Comparison of ENCODE assay signal across 20 cellular contexts in genomic region chr12:56155256-56155845, GRCh38. TPM values are rescaled to one million over a fixed set of nuclear protein-coding genes. Genes with fewer than 3 reads are reported as not detected.
DNase-seq lines count a peak whose midpoint lies in the region; ATAC-seq, FAIRE-seq and TF ChIP-seq lines count a peak whose summit lies in the region.
"Had no signal": no experiment of that assay in that cellular context is flagged by ENCODE, and none has a peak within 500 bp of the region (broad histone marks: within the 10 kb centered on the region; RNA-seq: fewer than 3 reads in every experiment).

No MANE protein-coding gene starts in this region.

- no peak for FAIRE-seq in astrocyte (lab: Jason Lieb, UNC)
- FAIRE-seq: endothelial cell of umbilical vein, frontal cortex, pancreas had no signal

- no peak overlapping the region for H3T11ph ChIP-seq in H9 (ENCODE audit: low read length)

- no peak overlapping the region for H2BK5ac ChIP-seq in H9 (ENCODE audit: insufficient read length, low read length)

- H3K56ac ChIP-seq in H9 (ENCODE audit: insufficient read length, low read depth, low read length) = no peak overlapping the region

- H3K9me3 Mint-ChIP-seq in H9 (peaks cover 0 to 4% of the 10 kb centered on the region in 2 experiments; a peak in 3 of 5 replicates), astrocyte (ENCODE audit: unreplicated experiment) (no peaks in the 10 kb centered on the region)
- H3K9me3 Mint-ChIP-seq in naive thymus-derived CD8-positive, alpha-beta T cell = no peaks in the 10 kb centered on the region

- no peak overlapping the region for H4K8ac ChIP-seq in H9 (replicated peaks; ENCODE audit: insufficient read length, low read depth, low read length)

- no peak overlapping the region for H3K4ac ChIP-seq in H9 (ENCODE audit: low read depth, low read length)

- no CpG with 5 or more reads among the region's 11 CpGs for WGBS in H9 (ENCODE audit: extremely low coverage, insufficient read length, low lambda C conversion rate)

- H3K27me3 ChIP-seq in BLaER1 = no peaks in the 10 kb centered on the region
- no peaks in the 10 kb centered on the region for H3K27me3 ChIP-seq in H9 (ENCODE audit: insufficient read depth, low read length)
- H3K27me3 ChIP-seq in astrocyte (ENCODE audit: insufficient read depth, low read length) = no peaks in the 10 kb centered on the region
- H3K27me3 ChIP-seq: pancreas, stomach, uterus had no signal

- H3K4me3 ChIP-seq in BLaER1 (no peak overlapping the region), astrocyte (ENCODE audit: insufficient read depth, low read depth, low read length) (no peak overlapping the region)
- H3K4me3 ChIP-seq: pancreas, stomach, uterus had no signal

- no peak overlapping the region for H2BK12ac ChIP-seq in H9 (ENCODE audit: insufficient read length, low read depth, low read length)

- H2AFZ ChIP-seq in H9 (ENCODE audit: low read length) (no peak overlapping the region), astrocyte (ENCODE audit: low read depth, low read length) (no peak overlapping the region)

- no peak overlapping the region for H2AK5ac ChIP-seq in H9 (ENCODE audit: insufficient read length, low read length)

- TF ChIP-seq CTCF in H9 (conservative IDR thresholded peaks at IDR 0.05) (no peak), astrocyte (IDR thresholded peaks at IDR 0.05; ENCODE audit: insufficient read depth, low read depth, low read length) (no peak)

- peaks cover 6% of the 10 kb centered on the region; the same call in 1 of the 2 replicates for H3K27me3 Mint-ChIP-seq in H9 (ENCODE audit: low read depth)
- no peaks in the 10 kb centered on the region for H3K27me3 Mint-ChIP-seq in astrocyte (ENCODE audit: low read depth, unreplicated experiment)
- no peaks in the 10 kb centered on the region for H3K27me3 Mint-ChIP-seq in naive thymus-derived CD8-positive, alpha-beta T cell

- H3K79me1 ChIP-seq in H9 (ENCODE audit: insufficient read depth, low read depth, low read length, poor library complexity, severe bottlenecking) = peaks cover 2% of the 10 kb centered on the region

- no peaks in the 10 kb centered on the region for H3K9me3 ChIP-seq in BLaER1
- H3K9me3 ChIP-seq in H9 (ENCODE audit: control insufficient read depth, low read depth, low read length) = no peaks in the 10 kb centered on the region
- no peaks in the 10 kb centered on the region for H3K9me3 ChIP-seq in astrocyte (ENCODE audit: insufficient read depth, low read depth, low read length)
- H3K9me3 ChIP-seq: pancreas, stomach, uterus had no signal

- no peak overlapping the region for H2BK15ac ChIP-seq in H9 (ENCODE audit: low read depth, low read length)

- H3K27ac Mint-ChIP-seq in H9 (peak overlapping the region in 2 of 3 experiments; percentile 3 to 30; a peak in 3 of 7 replicates), astrocyte (ENCODE audit: unreplicated experiment) (peak overlapping the region; percentile 72)
- peak overlapping the region in 7 of 10 donors; percentile 11 to 71 (median 40) for H3K27ac Mint-ChIP-seq in naive thymus-derived CD8-positive, alpha-beta T cell

- H4K20me1 ChIP-seq in BLaER1 = peaks cover 20% of the 10 kb centered on the region
- H4K20me1 ChIP-seq in H9 (ENCODE audit: control insufficient read depth, insufficient read depth, insufficient read length) = no peaks in the 10 kb centered on the region
- H4K20me1 ChIP-seq in astrocyte (ENCODE audit: insufficient read depth, low read length) = peaks cover 22% of the 10 kb centered on the region

- H2BK120ac ChIP-seq in H9 (ENCODE audit: low read depth, low read length, poor library complexity, severe bottlenecking) = no peak overlapping the region

- H4K5ac ChIP-seq in H9 (ENCODE audit: insufficient read length, low read depth, low read length) = no peak overlapping the region

- H3K9ac ChIP-seq in BLaER1 = no peak overlapping the region
- H3K9ac ChIP-seq in H9 (ENCODE audit: extremely low read depth, insufficient read length, low read length) = no peak overlapping the region
- no peak overlapping the region for H3K9ac ChIP-seq in astrocyte (ENCODE audit: low read length)

- H3K4me1 ChIP-seq in BLaER1 = peaks cover 64% of the 10 kb centered on the region
- H3K4me1 ChIP-seq in H9 (ENCODE audit: insufficient read depth, low read length) = peaks cover 7% of the 10 kb centered on the region; the same call in 1 of the 2 replicates
- H3K4me1 ChIP-seq in astrocyte (ENCODE audit: insufficient read depth, low read length) = peaks cover 39% of the 10 kb centered on the region

- peak overlapping the region in 1 of 2 experiments; percentile 54; a peak in 2 of 5 replicates for H3K4me3 Mint-ChIP-seq in H9
- H3K4me3 Mint-ChIP-seq in astrocyte (ENCODE audit: unreplicated experiment) = peak overlapping the region; percentile 78
- peak overlapping the region in 9 of 10 donors; percentile 5 to 66 (median 25) for H3K4me3 Mint-ChIP-seq in naive thymus-derived CD8-positive, alpha-beta T cell

- H3K4me2 ChIP-seq in BLaER1 (no peak overlapping the region), H9 (ENCODE audit: insufficient read depth, insufficient read length, low read length) (no peak overlapping the region), astrocyte (ENCODE audit: low read length) (no peak overlapping the region)

- H3K36me3 ChIP-seq in BLaER1 (peaks cover 34% of the 10 kb centered on the region), astrocyte (ENCODE audit: insufficient read depth, low read length) (peaks cover 15% of the 10 kb centered on the region)
- H3K36me3 ChIP-seq: uterus had no signal

- H3K79me2 ChIP-seq in H9 (ENCODE audit: insufficient read depth, low read length) (peaks cover 3% of the 10 kb centered on the region; the same call in 1 of the 2 replicates), astrocyte (ENCODE audit: insufficient read depth, low read length) (peaks cover 43% of the 10 kb centered on the region)

- no peak overlapping the region for H4K91ac ChIP-seq in H9 (ENCODE audit: insufficient read length, low read depth, low read length)

- no peak overlapping the region for H3K14ac ChIP-seq in H9 (ENCODE audit: insufficient read depth, low read length)

- H3K4me1 Mint-ChIP-seq in H9 (peaks cover 39 to 50% of the 10 kb centered on the region in 2 experiments), astrocyte (ENCODE audit: low read depth, unreplicated experiment) (peaks cover 10% of the 10 kb centered on the region)
- peaks cover 33 to 69% (median 58%) of the 10 kb centered on the region in 4 donors for H3K4me1 Mint-ChIP-seq in naive thymus-derived CD8-positive, alpha-beta T cell

- POLR2A ChIA-PET in naive thymus-derived CD8-positive, alpha-beta T cell (lab: Charles Lee) = interaction anchor here (1.1 to 13.3 kb wide), 7 partner anchors 11 to 52 kb away, joined by 3 to 163 read pairs (median 5); partner anchors contain the start of genes ESYT1, SMARCC2 and ZC3H10

- no peak overlapping the region for H3K23ac ChIP-seq in H9 (ENCODE audit: insufficient read length, low read depth, low read length)

- H3K36me3 Mint-ChIP-seq in H9 (ENCODE audit: insufficient read depth in 1 of 3, low read depth in 3 of 3) = peaks cover 33 to 40% (median 35%) of the 10 kb centered on the region in 3 experiments
- peaks cover 30% of the 10 kb centered on the region for H3K36me3 Mint-ChIP-seq in astrocyte (ENCODE audit: low read depth, unreplicated experiment)
- peaks cover 2 to 9% (median 5%) of the 10 kb centered on the region in 3 donors for H3K36me3 Mint-ChIP-seq in naive thymus-derived CD8-positive, alpha-beta T cell

- peaks cover 25% of the 10 kb centered on the region for H3K23me2 ChIP-seq in H9 (ENCODE audit: insufficient read length, low read depth, low read length, poor library complexity, severe bottlenecking)

- ATAC-seq in naive thymus-derived CD8-positive, alpha-beta T cell = no peak
- ATAC-seq in GM21526 (IDR thresholded peaks at IDR 0.05; ENCODE audit: low FRiP score, unreplicated experiment) = no peak
- ATAC-seq: HCT116, pancreas had no signal

- H3K18ac ChIP-seq in H9 (ENCODE audit: insufficient read length, low read depth, low read length) = no peak overlapping the region

- H3K27ac ChIP-seq in BLaER1 (peak overlapping the region; percentile 94; the same call in 1 of the 2 replicates), H9 (ENCODE audit: insufficient read length, low read depth, low read length) (no peak overlapping the region), astrocyte (ENCODE audit: low read depth, low read length) (no peak overlapping the region)
- H3K27ac ChIP-seq: pancreas, stomach, uterus had no signal

- no peak overlapping the region for H2BK20ac ChIP-seq in H9 (ENCODE audit: low read depth, low read length, poor library complexity, severe bottlenecking)

- DNase-seq in H9 (no peak), astrocyte (ENCODE audit: low read depth) (no peak), cortex of kidney (lab: John Stamatoyannopoulos, UW) (no peak), SHP77 treated with DMSO at 0.1 percent for 48 hours (lab: John Stamatoyannopoulos, UW) (no peak), NCI-H2171 (lab: John Stamatoyannopoulos, UW) (no peak)
- no peak for DNase-seq in naive thymus-derived CD8-positive, alpha-beta T cell
- DNase-seq: AML-193; caudate nucleus; DND-41; NCI-H1092 treated with DMSO at 0.1 percent for 48 hours; NK-92 treated with Interleukin-12 subunit alpha and Interleukin-12 subunit beta, amount 100 ng/mL, for 24 hours; pancreas; stomach; T1000; uterus had no signal

RNA-seq across cellular contexts. Expression of gene MYL6, which starts 2.8 kb away (rescaled TPM):
- total RNA-seq in H9 (2021) (1,181 and 1,197 TPM in 2 replicates), astrocyte (2,485 and 2,685 TPM in 2 replicates)
- 100 to 1,000 TPM; 421 to 448 TPM for total RNA-seq in naive thymus-derived CD8-positive, alpha-beta T cell
- polyA plus RNA-seq in naive thymus-derived CD8-positive, alpha-beta T cell = 1,000 to 10,000 TPM; 1,813 to 2,533 (median 2,044) TPM

RNA-seq across cellular contexts. Expression of gene MYL6B, which starts 3.0 kb away (rescaled TPM):
- 165 and 168 TPM in 2 replicates for total RNA-seq in H9 (2021)
- total RNA-seq in astrocyte = 110 and 118 TPM in 2 replicates
- total RNA-seq in naive thymus-derived CD8-positive, alpha-beta T cell = 1 to 10 TPM; 3.5 to 5.9 TPM
- 1 to 10 TPM; 3.4 to 4.0 (median 3.8) TPM for polyA plus RNA-seq in naive thymus-derived CD8-positive, alpha-beta T cell

RNA-seq across cellular contexts. Expression of gene ESYT1, which starts 27.3 kb away (rescaled TPM):
- 111 and 112 TPM in 2 replicates for total RNA-seq in H9 (2021)
- 138 and 142 TPM in 2 replicates for total RNA-seq in astrocyte
- total RNA-seq in naive thymus-derived CD8-positive, alpha-beta T cell = 100 to 1,000 TPM; 257 to 270 TPM
- 100 to 1,000 TPM; 354 to 433 (median 357) TPM for polyA plus RNA-seq in naive thymus-derived CD8-positive, alpha-beta T cell

RNA-seq across cellular contexts. Expression of gene SMARCC2, which starts 33.9 kb away (rescaled TPM):
- 85.0 and 86.9 TPM in 2 replicates for total RNA-seq in H9 (2021)
- total RNA-seq in astrocyte = 57.5 and 57.6 TPM in 2 replicates
- total RNA-seq in naive thymus-derived CD8-positive, alpha-beta T cell = 100 to 1,000 TPM; 189 to 197 TPM
- 10 to 100 TPM; 46.3 to 70.4 (median 54.1) TPM for polyA plus RNA-seq in naive thymus-derived CD8-positive, alpha-beta T cell

RNA-seq across cellular contexts. Expression of gene ZC3H10, which starts 37.3 kb away (rescaled TPM):
- total RNA-seq in H9 (2021) (8.9 and 9.4 TPM in 2 replicates), astrocyte (4.1 and 4.2 TPM in 2 replicates)
- total RNA-seq in naive thymus-derived CD8-positive, alpha-beta T cell = 10 to 100 TPM; 15.1 to 15.9 TPM
- polyA plus RNA-seq in naive thymus-derived CD8-positive, alpha-beta T cell = 1 to 10 TPM; 1.3 to 2.5 (median 1.8) TPM

Comparison
In these comparisons a context has a peak if more than half of its experiments do, and no peak if none do; other contexts are left out.
1. H3K27ac Mint-ChIP-seq: peak in every context shown above with its lines; median percentile 72 in astrocyte; 40 in naive thymus-derived CD8-positive, alpha-beta T cell; 16 in H9.
2. RNA of gene MYL6B, which starts 3.0 kb away (total RNA-seq): 165 to 168 TPM in H9 and 110 to 118 TPM in astrocyte; 3.5 to 5.9 TPM in naive thymus-derived CD8-positive, alpha-beta T cell; every median in the first group is over 10 times any median in the second.